In genomic region chr17:37097162-37097561, GRCh38 we compare ENCODE assay signal across 24 cellular contexts.
DNase-seq lines count a peak whose midpoint lies in the region; ATAC-seq and TF ChIP-seq lines count a peak whose summit lies in the region.
"Had no signal": no experiment of that assay in that cellular context is flagged by ENCODE, and none has a peak within 500 bp of the region (broad histone marks: within the 10 kb centered on the region; RNA-seq: fewer than 3 reads in every experiment).

No MANE protein-coding gene starts in this region.

- no peak for ATAC-seq in SK-N-SH treated with all-trans-retinoic acid at 6 μM for 48 hours
- ATAC-seq: GM12878 had no signal

- H3K36me3 ChIP-seq in SK-N-SH (replicated peaks in 1 of 2; ENCODE audit: control insufficient read depth in 1 of 2, insufficient read depth in 2 of 2, low read length in 1 of 2) = peaks cover 9 to 49% of the 10 kb centered on the region in 2 experiments
- peaks cover 4% of the 10 kb centered on the region for H3K36me3 ChIP-seq in cardiac muscle cell
- peaks cover 57% of the 10 kb centered on the region for H3K36me3 ChIP-seq in left ventricle myocardium inferior

- H3K4me1 ChIP-seq in SK-N-SH (ENCODE audit: control insufficient read depth in 1 of 2, insufficient read depth in 2 of 2, low read depth in 1 of 2, low read length in 1 of 2) (peaks cover 0 to 23% of the 10 kb centered on the region in 2 experiments; a peak in 1 of 4 replicates), cardiac muscle cell (ENCODE audit: low read depth) (peaks cover 43% of the 10 kb centered on the region), left ventricle myocardium inferior (no peaks in the 10 kb centered on the region)
- H3K4me1 ChIP-seq: BLaER1 had no signal

- H3K4me3 ChIP-seq in SK-N-SH (ENCODE audit: low read depth in 2 of 2, low read length in 1 of 2) = no peak overlapping the region
- H3K4me3 ChIP-seq in cardiac muscle cell = no peak overlapping the region
- H3K4me3 ChIP-seq in left ventricle myocardium inferior = no peak overlapping the region
- H3K4me3 ChIP-seq: A549, BLaER1, GM12878 had no signal

- peak in 1 of 2 experiments; percentile 45; a peak in 1 of 4 replicates for TF ChIP-seq EP300 in SK-N-SH (IDR thresholded peaks at IDR 0.05; ENCODE audit: borderline replicate concordance in 1 of 2, low read depth in 1 of 2, low read length in 1 of 2)

- H3F3A ChIP-seq in SK-N-SH (replicated peaks; ENCODE audit: insufficient read depth) = no peaks in the 10 kb centered on the region

- H2AFZ ChIP-seq in SK-N-SH (ENCODE audit: low read depth) = no peak overlapping the region

- H3K27me3 ChIP-seq in SK-N-SH (ENCODE audit: insufficient read depth) = no peaks in the 10 kb centered on the region
- no peaks in the 10 kb centered on the region for H3K27me3 ChIP-seq in cardiac muscle cell
- no peaks in the 10 kb centered on the region for H3K27me3 ChIP-seq in left ventricle myocardium inferior (ENCODE audit: low read depth)
- H3K27me3 ChIP-seq: BLaER1 had no signal

- H3K9me2 ChIP-seq in SK-N-SH = no peaks in the 10 kb centered on the region

- H3K27ac ChIP-seq in SK-N-SH (ENCODE audit: low read depth in 2 of 2, low read length in 1 of 2) (peak overlapping the region in 1 of 2 experiments; percentile 6; a peak in 2 of 4 replicates), cardiac muscle cell (peak overlapping the region; percentile 73), left ventricle myocardium inferior (replicated peaks) (no peak overlapping the region)
- H3K27ac ChIP-seq: 22Rv1, A549, BLaER1 had no signal

- H3K79me2 ChIP-seq in SK-N-SH (ENCODE audit: insufficient read depth) = no peaks in the 10 kb centered on the region

- DNase-seq in SK-N-SH (peak; percentile 49), cardiac muscle cell (ENCODE audit: low read depth in 1 of 2, low spot score in 1 of 2) (no peak), left ventricle myocardium inferior (no peak), islet precursor cell (peak; percentile 76), T1000 (lab: John Stamatoyannopoulos, UW) (no peak), NCI-H1930 (lab: John Stamatoyannopoulos, UW) (no peak)
- DNase-seq: AML-193; C1 segment of cervical spinal cord; CD4-positive, alpha-beta memory T cell; CD4-positive, CD25-positive, alpha-beta regulatory T cell; CD8-positive, alpha-beta memory T cell; COR-L47; DMS 273 treated with DMSO at 0.1 percent for 48 hours; DMS153; DMS53; DMS79; DND-41; EL; GDM1 had no signal

- intact Hi-C loops in left ventricle myocardium inferior (cut with micrococcal nuclease) = no loop called here

- H3K4me2 ChIP-seq in SK-N-SH = no peak overlapping the region
- H3K4me2 ChIP-seq: A549, BLaER1 had no signal

- H3K9ac ChIP-seq in SK-N-SH = no peak overlapping the region
- H3K9ac ChIP-seq: BLaER1 had no signal

- no peak for TF ChIP-seq RAD21 in SK-N-SH (IDR thresholded peaks at IDR 0.05; ENCODE audit: low read length)

- H4K20me1 ChIP-seq in SK-N-SH (ENCODE audit: insufficient read depth) = no peaks in the 10 kb centered on the region
- H4K20me1 ChIP-seq: BLaER1 had no signal

- TF ChIP-seq CTCF in SK-N-SH (IDR thresholded peaks at IDR 0.05) (no peak), cardiac muscle cell (IDR thresholded peaks at IDR 0.05; ENCODE audit: low read depth, low read length) (no peak), left ventricle myocardium inferior (IDR thresholded peaks at IDR 0.05; ENCODE audit: borderline replicate concordance) (no peak)

- POLR2A ChIA-PET in SK-N-SH (lab: Yijun Ruan, JAX) = interaction anchor here (0.6 to 1.3 kb wide), 2 partner anchors 9 to 148 kb away, joined by 3 read pairs; no protein-coding TSS in a partner anchor

- no peaks in the 10 kb centered on the region for H3K9me3 ChIP-seq in SK-N-SH
- no peaks in the 10 kb centered on the region for H3K9me3 ChIP-seq in cardiac muscle cell (ENCODE audit: low read depth)
- no peaks in the 10 kb centered on the region for H3K9me3 ChIP-seq in left ventricle myocardium inferior (replicated peaks)
- H3K9me3 ChIP-seq: A549, BLaER1 had no signal

- CTCF ChIA-PET in SK-N-SH (lab: Yijun Ruan, JAX) = interaction anchor here (0.7 to 3.1 kb wide), 7 partner anchors 10 to 78 kb away, joined by 3 to 15 read pairs (median 3); no protein-coding TSS in a partner anchor

- 61% methylated on average over 3 of the region's 3 CpGs for WGBS in SK-N-SH (ENCODE audit: low lambda C conversion rate)

TF ChIP-seq in SK-N-SH, 30 proteins besides CTCF, POLR2A, EP300 and RAD21:
- TF ChIP-seq CHD2 (IDR thresholded peaks at IDR 0.05; ENCODE audit: low read length, partially characterized antibody) (no peak), USF1 (IDR thresholded peaks at IDR 0.05; ENCODE audit: borderline replicate concordance, low read depth) (no peak), JUND (IDR thresholded peaks at IDR 0.05) (no peak), GATA2 (CRISPR knock-in tag; IDR thresholded peaks at IDR 0.05) (peak; percentile 49), SIN3A (IDR thresholded peaks at IDR 0.05; ENCODE audit: borderline replicate concordance, low read depth, low read length) (no peak), MXI1 (IDR thresholded peaks at IDR 0.05; ENCODE audit: low read depth, low read length) (peak; percentile 37; the same call in 1 of the 2 replicates), TEAD4 (IDR thresholded peaks at IDR 0.05; ENCODE audit: borderline replicate concordance, insufficient read depth) (no peak), TCF12 (IDR thresholded peaks at IDR 0.05) (no peak), ELF1 (IDR thresholded peaks at IDR 0.05) (no peak), IRF3 (IDR thresholded peaks at IDR 0.05; ENCODE audit: low read depth, low read length) (no peak), RCOR1 (IDR thresholded peaks at IDR 0.05; ENCODE audit: low read length) (peak; percentile 26; the same call in 1 of the 2 replicates)

TF ChIP-seq in SK-N-SH treated with all-trans-retinoic acid at 6 μM for 48 hours, 23 proteins besides CTCF, POLR2A, EP300 and RAD21:
- TF ChIP-seq ZFP3 (CRISPR knock-in tag; IDR thresholded peaks at IDR 0.05) (no peak), ZFP30 (CRISPR knock-in tag; IDR thresholded peaks at IDR 0.05) (no peak), TCF4 (CRISPR knock-in tag; IDR thresholded peaks at IDR 0.05; ENCODE audit: borderline replicate concordance) (no peak)

Comparison
In these comparisons a context has a peak if more than half of its experiments do, and no peak if none do; other contexts are left out.
1. DNase-seq: peak in SK-N-SH (single experiment) and islet precursor cell (single experiment); none in cardiac muscle cell (0 of 2), left ventricle myocardium inferior (single experiment), T1000 (single experiment) and NCI-H1930 (0 of 2).